8 cellular contexts compared by ENCODE assay signal in genomic region chr5:139389701-139390638, GRCh38. TPM values are rescaled to one million over a fixed set of nuclear protein-coding genes. Genes with fewer than 3 reads are reported as not detected.
DNase-seq lines count a peak whose midpoint lies in the region; ATAC-seq and TF ChIP-seq lines count a peak whose summit lies in the region.

A gene with protein sequence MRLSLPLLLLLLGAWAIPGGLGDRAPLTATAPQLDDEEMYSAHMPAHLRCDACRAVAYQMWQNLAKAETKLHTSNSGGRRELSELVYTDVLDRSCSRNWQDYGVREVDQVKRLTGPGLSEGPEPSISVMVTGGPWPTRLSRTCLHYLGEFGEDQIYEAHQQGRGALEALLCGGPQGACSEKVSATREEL (minus strand): TSS chr5:139389913. CDS start chr5:139389856, 57 bp downstream.

- peak in 1 of 4 donors; percentile 30 for TF ChIP-seq POLR2A in upper lobe of left lung (IDR thresholded peaks at IDR 0.05)
- no peak for TF ChIP-seq POLR2A in uterus (IDR thresholded peaks at IDR 0.05)

- H3K4me1 ChIP-seq in upper lobe of left lung = peaks cover 20 to 59% (median 51%) of the 10 kb centered on the region in 4 donors
- H3K4me1 ChIP-seq in uterus = peaks cover 0 to 7% of the 10 kb centered on the region in 2 donors

- intact Hi-C loops in uterus (cut with DNase I; ENCODE audit: low total_unique reads) = no loop called here

- H3K27me3 ChIP-seq in upper lobe of left lung (peaks cover 0 to 27% (median 18%) of the 10 kb centered on the region in 4 donors), uterus (peaks cover 9% of the 10 kb centered on the region in 2 donors)

- H3K4me1 Mint-ChIP-seq in endothelial cell (ENCODE audit: unreplicated experiment) = peaks cover 24% of the 10 kb centered on the region

- peaks cover 6% of the 10 kb centered on the region for H3K27me3 Mint-ChIP-seq in endothelial cell (ENCODE audit: unreplicated experiment)

- TF ChIP-seq EP300 in upper lobe of left lung (IDR thresholded peaks at IDR 0.05) = no peak

- no peaks in the 10 kb centered on the region for H3K36me3 Mint-ChIP-seq in endothelial cell (ENCODE audit: low read depth, unreplicated experiment)

- H3K27ac ChIP-seq in upper lobe of left lung (peak within 1 kb of the TSS in 3 of 4 donors; percentile 2 to 71 (median 64)), uterus (no peak within 1 kb of the TSS)

- DNase-seq in T-helper 1 cell (peak in 3 of 5 donors; percentile 22 to 91 (median 44)), endothelial cell (ENCODE audit: low spot score) (no peak), upper lobe of left lung (no peak), DMS153 (lab: John Stamatoyannopoulos, UW) (no peak), NCI-H187 treated with DMSO at 0.1 percent for 48 hours (lab: John Stamatoyannopoulos, UW) (no peak), uterus (no peak)

- ATAC-seq in GM18907 (IDR thresholded peaks at IDR 0.05; ENCODE audit: unreplicated experiment) (peak; percentile 43), HG02840 (IDR thresholded peaks at IDR 0.05; ENCODE audit: low FRiP score, unreplicated experiment) (peak; percentile 31), upper lobe of left lung (ENCODE audit: low FRiP score in 2 of 2) (no peak)

- no peak for TF ChIP-seq CTCF in endothelial cell (IDR thresholded peaks at IDR 0.05; ENCODE audit: unreplicated experiment)
- TF ChIP-seq CTCF in upper lobe of left lung (IDR thresholded peaks at IDR 0.05) = no peak
- TF ChIP-seq CTCF in uterus (IDR thresholded peaks at IDR 0.05) = no peak

- peak within 1 kb of the TSS; percentile 37 for H3K27ac Mint-ChIP-seq in endothelial cell (ENCODE audit: unreplicated experiment)

- H3K4me3 ChIP-seq in upper lobe of left lung = no peak within 1 kb of the TSS
- H3K4me3 ChIP-seq in uterus = no peak within 1 kb of the TSS

- H3K36me3 ChIP-seq in upper lobe of left lung = no peaks in the 10 kb centered on the region
- no peaks in the 10 kb centered on the region for H3K36me3 ChIP-seq in uterus

- WGBS in upper lobe of left lung, 2 donors = 61 to 77% methylated on average over 8 to 10 of the region's 11 CpGs

- H3K9me3 ChIP-seq in upper lobe of left lung = no peaks in the 10 kb centered on the region
- no peaks in the 10 kb centered on the region for H3K9me3 ChIP-seq in uterus

- no peaks in the 10 kb centered on the region for H3K9me3 Mint-ChIP-seq in endothelial cell (ENCODE audit: unreplicated experiment)

- H3K4me3 Mint-ChIP-seq in endothelial cell (ENCODE audit: unreplicated experiment) = peak within 1 kb of the TSS; percentile 11

RNA-seq across cellular contexts. Expression of the gene that starts here (rescaled TPM):
- total RNA-seq in endothelial cell (ENCODE audit: unreplicated experiment) = 0.38 TPM
- total RNA-seq in upper lobe of left lung = 10 to 100 TPM in 4 of 6 donors, 1 to 10 TPM in 2; 1.5 to 30.7 (median 15.5) TPM
- 1 to 10 TPM in 2 of 4 donors, not detected in 2; 1.3 to 5.6 TPM for total RNA-seq in uterus

Comparison
In these comparisons a context has a peak if more than half of its experiments do, and no peak if none do; other contexts are left out.
1. ATAC-seq: peak in GM18907 (single experiment) and HG02840 (single experiment); none in upper lobe of left lung (0 of 2).
2. DNase-seq: peak in T-helper 1 cell (3 of 5); none in endothelial cell (single experiment), upper lobe of left lung (0 of 2), DMS153 (single experiment), NCI-H187 treated with DMSO at 0.1 percent for 48 hours (single experiment) and uterus (0 of 2).
3. H3K27ac ChIP-seq: peak in upper lobe of left lung (3 of 4); none in uterus (0 of 2).